Comparison of ENCODE assay signal across 1 cellular context in genomic region chr14:22471545-22472121, GRCh38.
TF ChIP-seq lines count a peak whose summit lies in the region.

No MANE protein-coding gene starts in this region.

TF ChIP-seq in GM12878, 131 proteins besides CTCF, POLR2A, EP300 and RAD21 (continued from another document and continues in another):
- TF ChIP-seq ZNF274 (IDR thresholded peaks at IDR 0.05; ENCODE audit: insufficient read depth, insufficient read length): no peak
- no peak for TF ChIP-seq HSF1 (IDR thresholded peaks at IDR 0.05; ENCODE audit: low read depth, low read length)
- no peak for TF ChIP-seq EZH2 (IDR thresholded peaks at IDR 0.05; ENCODE audit: borderline replicate concordance, control insufficient read depth, low read depth, low read length)
- no peak for TF ChIP-seq MYB (IDR thresholded peaks at IDR 0.05; ENCODE audit: borderline replicate concordance, low read depth, low read length)
- TF ChIP-seq ZBED1 (IDR thresholded peaks at IDR 0.05; ENCODE audit: borderline replicate concordance): no peak
- TF ChIP-seq SREBF2 (IDR thresholded peaks at IDR 0.05; ENCODE audit: low read length): no peak
- TF ChIP-seq NKRF (conservative IDR thresholded peaks at IDR 0.05): peak; percentile 34; the same call in 1 of the 2 replicates
- 0 out of 2 replicates have a peak, but pooled peaks have one; percentile 30 for TF ChIP-seq RB1 (IDR thresholded peaks at IDR 0.05; ENCODE audit: borderline replicate concordance)
- TF ChIP-seq RAD51 (IDR thresholded peaks at IDR 0.05): no peak
- no peak for TF ChIP-seq FOXK2 (IDR thresholded peaks at IDR 0.05)
- no peak for TF ChIP-seq STAT1 (conservative IDR thresholded peaks at IDR 0.05)
- no peak for TF ChIP-seq RUNX3 (IDR thresholded peaks at IDR 0.05; ENCODE audit: low read length)
- no peak for TF ChIP-seq CBFB (IDR thresholded peaks at IDR 0.05; ENCODE audit: low read depth)
- no peak for TF ChIP-seq PAX8 (IDR thresholded peaks at IDR 0.05)
- no peak for TF ChIP-seq SKIL (IDR thresholded peaks at IDR 0.05; ENCODE audit: low read depth, poor library complexity, severe bottlenecking)
- TF ChIP-seq HDGF (IDR thresholded peaks at IDR 0.05): peak; percentile 80
- TF ChIP-seq TARDBP (IDR thresholded peaks at IDR 0.05; ENCODE audit: borderline replicate concordance): no peak
- TF ChIP-seq SMAD5 (IDR thresholded peaks at IDR 0.05; ENCODE audit: low read depth): no peak
- TF ChIP-seq SIX5 (IDR thresholded peaks at IDR 0.05; ENCODE audit: low read depth, low read length, severe bottlenecking): no peak
- peak; percentile 66 for TF ChIP-seq SP1 (IDR thresholded peaks at IDR 0.05; ENCODE audit: low read depth, low read length)
- no peak for TF ChIP-seq PBX3 (IDR thresholded peaks at IDR 0.05; ENCODE audit: insufficient replicate concordance, low read depth, low read length)
- TF ChIP-seq IRF4 (IDR thresholded peaks at IDR 0.05; ENCODE audit: low read depth, low read length): 0 out of 2 replicates have a peak, but pooled peaks have one; percentile 14
- peak; percentile 27; the same call in 1 of the 2 replicates for TF ChIP-seq DPF2 (IDR thresholded peaks at IDR 0.05)
- no peak for TF ChIP-seq CBX3 (IDR thresholded peaks at IDR 0.05; ENCODE audit: borderline replicate concordance, low read depth)
- TF ChIP-seq CREB1 (IDR thresholded peaks at IDR 0.05; ENCODE audit: low read depth): no peak
- no peak for TF ChIP-seq MTA3 (IDR thresholded peaks at IDR 0.05; ENCODE audit: borderline replicate concordance, low read length)
- no peak for TF ChIP-seq MXI1 (IDR thresholded peaks at IDR 0.05; ENCODE audit: low read depth, low read length)
- TF ChIP-seq PRDM15 (CRISPR knock-in tag; IDR thresholded peaks at IDR 0.05): no peak
- TF ChIP-seq SMAD1 (IDR thresholded peaks at IDR 0.05; ENCODE audit: low read depth, partially characterized antibody): no peak
- peak; percentile 51; the same call in 1 of the 2 replicates for TF ChIP-seq ZBTB40 (IDR thresholded peaks at IDR 0.05; ENCODE audit: borderline replicate concordance)
- TF ChIP-seq CEBPB (IDR thresholded peaks at IDR 0.05; ENCODE audit: borderline replicate concordance in 1 of 2, low read depth in 2 of 2, low read length in 2 of 2): no peak
- TF ChIP-seq USF1 (IDR thresholded peaks at IDR 0.05; ENCODE audit: borderline replicate concordance, extremely low read length, insufficient read depth, low read depth, low read length): no peak
- no peak for TF ChIP-seq CHD2 (IDR thresholded peaks at IDR 0.05; ENCODE audit: borderline replicate concordance, low read depth, low read length)
- TF ChIP-seq SMC3 (IDR thresholded peaks at IDR 0.05; ENCODE audit: borderline replicate concordance, low read length): peak; percentile 94
- TF ChIP-seq IKZF1 (conservative IDR thresholded peaks at IDR 0.05): peak; percentile 63
- TF ChIP-seq ZNF687 (IDR thresholded peaks at IDR 0.05): peak; percentile 77
- no peak for TF ChIP-seq RBBP5 (conservative IDR thresholded peaks at IDR 0.05)
